Comparison of ENCODE assay signal across 30 cellular contexts in the genomic region with DNA sequence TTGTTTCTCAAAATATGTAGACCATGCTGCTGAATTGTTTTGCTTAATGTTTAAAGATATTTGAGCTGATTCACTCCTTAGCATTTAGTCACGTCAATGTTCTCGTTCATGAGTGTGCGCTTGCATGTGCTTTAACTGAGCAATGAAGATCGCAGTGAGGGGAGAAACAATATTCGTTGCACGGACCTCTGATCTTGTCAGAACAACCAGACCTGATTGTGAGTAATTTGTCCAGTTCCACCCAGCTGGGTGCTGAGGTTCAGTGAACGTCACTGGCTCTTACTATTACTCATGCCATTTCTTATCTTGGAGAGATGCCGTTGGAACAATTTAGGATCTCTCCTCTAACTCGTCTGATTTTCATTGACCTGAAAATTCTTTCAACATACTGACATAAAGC. TPM values are rescaled to one million over a fixed set of nuclear protein-coding genes. Genes with fewer than 3 reads are reported as not detected.
DNase-seq lines count a peak whose midpoint lies in the region; ATAC-seq, FAIRE-seq and TF ChIP-seq lines count a peak whose summit lies in the region.
"Had no signal": no experiment of that assay in that cellular context is flagged by ENCODE, and none has a peak within 500 bp of the region (broad histone marks: within the 10 kb centered on the region; RNA-seq: fewer than 3 reads in every experiment).

No MANE protein-coding gene starts in this region.

- H3K4me2 ChIP-seq in IMR-90 (ENCODE audit: low read depth, low read length) = peak overlapping the region; percentile 63; the same call in 1 of the 2 replicates
- H3K4me2 ChIP-seq in K562 (ENCODE audit: insufficient read depth, low read length) = no peak overlapping the region; the same call in 1 of the 2 replicates
- H3K4me2 ChIP-seq: A549, KMS-11 had no signal

- H4K5ac ChIP-seq in IMR-90 (ENCODE audit: low read depth, low read length) = no peak overlapping the region

- in situ Hi-C loops in IMR-90 (cut with MboI; ENCODE audit: low sequenced_read_pairs) = no loop called here
- in situ Hi-C loops in K562 (cut with MboI) = no loop called here

- H2BK15ac ChIP-seq in IMR-90 (ENCODE audit: low read depth, low read length) = no peak overlapping the region

- FAIRE-seq in K562 (lab: Jason Lieb, UNC) = no peak
- FAIRE-seq: A549, GM18507, H54, keratinocyte had no signal

- no peak overlapping the region for H4K91ac ChIP-seq in IMR-90 (ENCODE audit: insufficient read depth, low read depth, low read length)

- no peak overlapping the region for H3K14ac ChIP-seq in IMR-90 (replicated peaks; ENCODE audit: low read depth, low read length)

- no peak overlapping the region for H3K23ac ChIP-seq in IMR-90 (ENCODE audit: low read depth, low read length)

- peak; percentile 93 for ATAC-seq in IMR-90 (ENCODE audit: low read depth)
- ATAC-seq in K562 = peak; percentile 66
- ATAC-seq in GM18907 (IDR thresholded peaks at IDR 0.05; ENCODE audit: unreplicated experiment) = no peak
- ATAC-seq in GM19351 (IDR thresholded peaks at IDR 0.05; ENCODE audit: unreplicated experiment) = no peak
- ATAC-seq: activated naive CD4-positive, alpha-beta T cell treated with anti-CD3 and anti-CD28 coated beads, Interleukin-2, amount 50 U/mL, for 72 hours; CD8-positive, alpha-beta T cell; Panc1; sciatic nerve had no signal

- no TSS peak for BruUV-seq in IMR-90 (replicated peaks; lab: Mats Ljungman, UMichigan)
- BruUV-seq in K562 (replicated peaks; lab: Mats Ljungman, UMichigan) = no TSS peak

- no peaks in the 10 kb centered on the region for H3K79me2 ChIP-seq in K562 (ENCODE audit: control insufficient read depth, insufficient read depth, low read length)

- H3K4me1 ChIP-seq in IMR-90 (ENCODE audit: control insufficient read depth, insufficient read depth, low read length) (0 out of 2 replicates have a peak, but pooled peaks cover 3% of the 10 kb centered on the region), K562 (replicated peaks in 1 of 2; ENCODE audit: control insufficient read depth in 2 of 2, insufficient read depth in 2 of 2, low read length in 2 of 2) (no peaks in the 10 kb centered on the region; a peak in 2 of 5 replicates)
- H3K4me1 ChIP-seq: A549, BE2C, tibial nerve had no signal

- WGBS in IMR-90 (ENCODE audit: extremely low coverage in 2 of 2, insufficient read length in 1 of 2), 2 experiments = 27% methylated on average over 6 of the region's 9 CpGs; no CpG with 5 or more reads in 1 of the 2 experiments
- 2% methylated on average over 9 of the region's 9 CpGs for WGBS in K562 (ENCODE audit: insufficient coverage, low coverage, missing lambda C conversion rate)

- DNase-seq in A172 (ENCODE audit: low spot score) = peak; percentile 37
- peak; percentile 85 for DNase-seq in IMR-90
- peak in 1 of 4 experiments; percentile 21 for DNase-seq in K562 (ENCODE audit: extremely low read depth in 1 of 4, low spot score in 3 of 4)
- peak; percentile 48 for DNase-seq in fibroblast of pulmonary artery (ENCODE audit: low read depth)
- no peak for DNase-seq in NCI-H1417 (lab: John Stamatoyannopoulos, UW)
- no peak for DNase-seq in AG08395 (ENCODE audit: low spot score)
- DNase-seq: activated CD4-positive, alpha-beta T cell treated with anti-CD3 and anti-CD28 coated beads, Interleukin-2, amount 10 ng/mL, durations not matched to agents 7 days and 5 days; activated effector memory CD4-positive, alpha-beta T cell treated with Interleukin-2 at 50 U/mL for 16 hours; BE2C; CD8-positive, alpha-beta T cell; glutamatergic neuron; MM.1S; NCI-H1105 treated with DMSO at 0.1 percent for 48 hours; NCI-H2081; NCI-H69; posterior cingulate gyrus; SHP77 treated with DMSO at 0.1 percent for 48 hours; stimulated activated CD4-positive, alpha-beta T cell treated with anti-CD3 and anti-CD28 coated beads, Interleukin-4, amount 100 ng/mL, for 1 hour; T1000 had no signal

- POLR2A ChIA-PET in IMR-90 (lab: Charles Lee; ENCODE audit: unreplicated experiment) (no interaction called here), K562 (lab: Yijun Ruan, JAX) (interaction anchor here (1.9 kb wide), 1 partner anchor 10 kb away, joined by 9 read pairs; no protein-coding TSS in a partner anchor)

- no peaks in the 10 kb centered on the region for H3K9me1 ChIP-seq in IMR-90 (ENCODE audit: insufficient read depth, low read length)
- no peaks in the 10 kb centered on the region for H3K9me1 ChIP-seq in K562 (ENCODE audit: control insufficient read depth, insufficient read depth, low read length)

- H3K4me3 ChIP-seq in IMR-90 (ENCODE audit: insufficient read depth, low read depth, low read length) (no peak overlapping the region), K562 (no peak overlapping the region), fibroblast of pulmonary artery (replicated peaks; ENCODE audit: low read depth, low read length) (no peak overlapping the region)
- H3K4me3 ChIP-seq: A549, tibial nerve had no signal

- H2AFZ ChIP-seq in IMR-90 (replicated peaks; ENCODE audit: low read length, poor library complexity) (peak overlapping the region; percentile 39), K562 (ENCODE audit: low read depth, low read length) (0 out of 2 replicates have a peak overlapping the region, but pooled peaks have one; percentile 39)

- H3K36me3 ChIP-seq in IMR-90 (ENCODE audit: control insufficient read depth, insufficient read depth, low read length) = no peaks in the 10 kb centered on the region
- no peaks in the 10 kb centered on the region for H3K36me3 ChIP-seq in K562 (ENCODE audit: control insufficient read depth, insufficient read depth, low read length)
- H3K36me3 ChIP-seq: BE2C, tibial nerve had no signal

- no peak overlapping the region for H4K8ac ChIP-seq in IMR-90 (ENCODE audit: low read depth in 2 of 2, low read length in 2 of 2)

- TF ChIP-seq CTCF in IMR-90 (conservative IDR thresholded peaks at IDR 0.05; ENCODE audit: low read depth, low read length) (no peak), K562 (IDR thresholded peaks at IDR 0.05 in 2 of 3, conservative IDR thresholded peaks at IDR 0.05 in 1 of 3; ENCODE audit: insufficient read depth in 2 of 3, low read depth in 1 of 3, low read length in 3 of 3) (no peak), fibroblast of pulmonary artery (IDR thresholded peaks at IDR 0.05; ENCODE audit: low read length, missing control alignments) (no peak)

- H3K18ac ChIP-seq in IMR-90 (ENCODE audit: low read depth, low read length) = no peak overlapping the region

- no peaks in the 10 kb centered on the region for H4K20me1 ChIP-seq in IMR-90 (ENCODE audit: insufficient read depth, low read length)
- no peaks in the 10 kb centered on the region for H4K20me1 ChIP-seq in K562 (replicated peaks; ENCODE audit: control insufficient read depth, insufficient read depth, low read length)

- H3K27ac ChIP-seq in IMR-90 (ENCODE audit: insufficient read depth, low read length) (peak overlapping the region; percentile 80; the same call in 1 of the 2 replicates), K562 (ENCODE audit: extremely low read depth, low read depth, low read length) (no peak overlapping the region)
- H3K27ac ChIP-seq: A549, KMS-11, tibial nerve had no signal

- no peak for TF ChIP-seq RAD21 in IMR-90 (IDR thresholded peaks at IDR 0.05; ENCODE audit: low read length)
- TF ChIP-seq RAD21 in K562 (CRISPR knock-in tag; conservative IDR thresholded peaks at IDR 0.05 in 1 of 2, IDR thresholded peaks at IDR 0.05 in 1 of 2) = no peak

- H3K27me3 ChIP-seq in IMR-90 (ENCODE audit: control insufficient read depth, insufficient read depth, low read length) = no peaks in the 10 kb centered on the region
- no peaks in the 10 kb centered on the region for H3K27me3 ChIP-seq in K562 (ENCODE audit: control insufficient read depth in 2 of 2, insufficient read depth in 2 of 2, low read length in 2 of 2)
- H3K27me3 ChIP-seq: BE2C, tibial nerve had no signal

- H3K4ac ChIP-seq in IMR-90 (ENCODE audit: low read depth, low read length) = no peak overlapping the region

- H3K9me3 ChIP-seq in IMR-90 (ENCODE audit: control insufficient read depth, insufficient read depth, low read length) (peaks cover 2% of the 10 kb centered on the region; the same call in 1 of the 2 replicates), K562 (replicated peaks; ENCODE audit: control insufficient read depth, insufficient read depth, low read depth, low read length) (no peaks in the 10 kb centered on the region)
- H3K9me3 ChIP-seq: A549, BE2C, tibial nerve had no signal

- no peak overlapping the region for H2AK5ac ChIP-seq in IMR-90 (ENCODE audit: low read depth, low read length)

- no peak overlapping the region for H2BK20ac ChIP-seq in IMR-90 (ENCODE audit: low read depth, low read length)

- dilution Hi-C loops in IMR-90 (cut with HindIII; ENCODE audit: low sequenced_read_pairs, unreplicated experiment) = no loop called here

- no peak for TF ChIP-seq EP300 in K562 (IDR thresholded peaks at IDR 0.05; ENCODE audit: low read length)

- no peak for TF ChIP-seq POLR2A in IMR-90 (IDR thresholded peaks at IDR 0.05; ENCODE audit: low read depth, low read length)
- TF ChIP-seq POLR2A in K562 (conservative IDR thresholded peaks at IDR 0.05) = no peak

- H3K9ac ChIP-seq in IMR-90 (ENCODE audit: low read depth, low read length) (no peak overlapping the region), K562 (ENCODE audit: insufficient read depth in 1 of 2, low read depth in 2 of 2, low read length in 2 of 2) (no peak overlapping the region)
- H3K9ac ChIP-seq: KMS-11 had no signal

- no peak overlapping the region for H3K56ac ChIP-seq in IMR-90 (ENCODE audit: extremely low read depth, insufficient read depth, low read length)

- H2BK5ac ChIP-seq in IMR-90 (ENCODE audit: low read depth, low read length, poor library complexity, severe bottlenecking) = peak overlapping the region; percentile 74

- no peaks in the 10 kb centered on the region for H3K79me1 ChIP-seq in IMR-90 (ENCODE audit: low read depth in 1 of 2, low read length in 2 of 2)

- H2AK9ac ChIP-seq in IMR-90 (replicated peaks; ENCODE audit: low read depth, low read length, poor library complexity) = no peak overlapping the region

- intact Hi-C loops in IMR-90 (cut with micrococcal nuclease) (no loop called here), K562 (cut with micrococcal nuclease) (no loop called here)

- no peak overlapping the region for H2BK120ac ChIP-seq in IMR-90 (ENCODE audit: low read depth, low read length)

- CTCF ChIA-PET in IMR-90 (lab: Yijun Ruan, JAX) = no interaction called here
- CTCF ChIA-PET in K562 (lab: Yijun Ruan, JAX; ENCODE audit: low intra/inter-chr PET ratio) = no interaction called here

RNA-seq across cellular contexts. Expression of gene PRKX, which starts 15.0 kb away (rescaled TPM):
- 12.6 and 29.1 TPM in 2 replicates for total RNA-seq in A172 (2014; rRNA removed; shearing (Covaris generic))
- total RNA-seq in IMR-90 (2012; rRNA removed) (13.1 and 14.9 TPM in 2 replicates), K562 (2014; rRNA removed) (14.0 and 20.6 TPM in 2 replicates), K562 (2014; rRNA removed; fragmentation: Illumina TruSeq; extraction: Trizol) (27.1 and 27.7 TPM in 2 replicates), K562 (2015; rRNA removed; fragmentation: Illumina TruSeq; extraction: Trizol) (22.0 and 23.7 TPM in 2 replicates), K562 (2021) (28.6 and 29.4 TPM in 2 replicates)
- polyA plus RNA-seq in IMR-90 (2012; rRNA removed) (5.8 and 7.2 TPM in 2 replicates), K562 (2011; rRNA removed) (16.1 and 23.8 TPM in 2 replicates), K562 (2014; fragmentation: Illumina TruSeq; extraction: Trizol) (23.6 and 26.1 TPM in 2 replicates), K562 (2014; fragmentation: Nextera tagmentation; extraction: Ambion mirVana) (1 to 10 TPM; 3.3 to 4.5 TPM), K562 (2014; rRNA removed) (17.0 and 21.9 TPM in 2 replicates)
- polyA plus RNA-seq in IMR-90 (2012; cell fraction: cytosol; rRNA removed) = 2.9 and 4.5 TPM in 2 replicates
- polyA plus RNA-seq in IMR-90 (2012; cell fraction: nucleus; rRNA removed; ENCODE audit: low replicate concordance) = 3.4 and 8.9 TPM in 2 replicates
- 42.6 and 68.8 TPM in 2 replicates for total RNA-seq in K562 (2011; cell fraction: chromatin; rRNA removed; ENCODE audit: low replicate concordance)
- 19.3 and 28.0 TPM in 2 replicates for total RNA-seq in K562 (2011; cell fraction: nucleolus; rRNA removed)
- 27.3 and 31.7 TPM in 2 replicates for total RNA-seq in K562 (2011; cell fraction: nucleoplasm; rRNA removed)
- 7.5 and 10.7 TPM in 2 replicates for polyA plus RNA-seq in K562 (2011; cell fraction: cytosol; rRNA removed)
- polyA plus RNA-seq in K562 (2011; cell fraction: nucleus; rRNA removed) = 7.4 and 10.8 TPM in 2 replicates
- 12.1 and 16.4 TPM in 2 replicates for polyA plus RNA-seq in K562 (2012)
- polyA minus RNA-seq in K562 (2011; rRNA and poly(A)+ RNA removed) = 20.5 and 30.4 TPM in 2 replicates
- polyA minus RNA-seq in K562 (2011; cell fraction: cytosol; rRNA and poly(A)+ RNA removed) = 11.7 and 14.1 TPM in 2 replicates
- 11.3 and 11.8 TPM in 2 replicates for polyA minus RNA-seq in K562 (2011; cell fraction: nucleus; rRNA and poly(A)+ RNA removed)

Comparison
In these comparisons a context has a peak if more than half of its experiments do, and no peak if none do; other contexts are left out.
1. DNase-seq: peak in A172 (single experiment), IMR-90 (single experiment) and fibroblast of pulmonary artery (single experiment); none in NCI-H1417 (0 of 3) and AG08395 (single experiment).
2. ATAC-seq: peak in IMR-90 (single experiment) and K562 (single experiment); none in GM18907 (single experiment) and GM19351 (single experiment).